In genomic region chrX:49308604-49309269, GRCh38 we compare ENCODE assay signal across 1 cellular context.
TF ChIP-seq lines count a peak whose summit lies in the region.

No MANE protein-coding gene starts in this region.

TF ChIP-seq in A549, 52 proteins besides CTCF, POLR2A, EP300 and RAD21 (continued from another document):
- TF ChIP-seq ATOH8 (CRISPR knock-in tag; IDR thresholded peaks at IDR 0.05; ENCODE audit: low read depth): no peak
